ENCODE assay signal across 11 cellular contexts in genomic region chr2:85743304-85743978, GRCh38. TPM values are rescaled to one million over a fixed set of nuclear protein-coding genes. Genes with fewer than 3 reads are reported as not detected.
DNase-seq lines count a peak whose midpoint lies in the region; ATAC-seq and TF ChIP-seq lines count a peak whose summit lies in the region.
"Had no signal": no experiment of that assay in that cellular context is flagged by ENCODE, and none has a peak within 500 bp of the region (broad histone marks: within the 10 kb centered on the region; RNA-seq: fewer than 3 reads in every experiment).

No MANE protein-coding gene starts in this region.

- H3K4me3 ChIP-seq in BLaER1 treated with 17β-estradiol and CSF1 and Interleukin-3, amounts not matched to agents 10 nM and 100 nM: no peak overlapping the region
- H3K4me3 ChIP-seq in adipocyte (ENCODE audit: low read length) (peak overlapping the region; percentile 55), PC-9 (no peak overlapping the region)

- H3K9me2 ChIP-seq in PC-9 (ENCODE audit: insufficient read depth): no peaks in the 10 kb centered on the region

- CTCF ChIA-PET in PC-9 (lab: Charles Lee): no interaction called here

- H3K9me3 ChIP-seq in BLaER1 treated with 17β-estradiol and CSF1 and Interleukin-3, amounts not matched to agents 10 nM and 100 nM (replicated peaks in 1 of 11): no peaks in the 10 kb centered on the region
- H3K9me3 ChIP-seq in adipocyte (ENCODE audit: control insufficient read depth, low read length) (peaks cover 4% of the 10 kb centered on the region), PC-9 (ENCODE audit: insufficient read depth, low read depth) (no peaks in the 10 kb centered on the region)

- DNase-seq in adipocyte (ENCODE audit: low read depth) (no peak), glomerular visceral epithelial cell (ENCODE audit: extremely low spot score) (peak; percentile 83), renal cortical epithelial cell (ENCODE audit: low read depth) (peak; percentile 92), C1 segment of cervical spinal cord (lab: John Stamatoyannopoulos, UW) (no peak), PC-9 (no peak), osteocyte (ENCODE audit: extremely low spot score, unreplicated experiment) (no peak)
- DNase-seq: activated naive CD8-positive, alpha-beta T cell treated with anti-CD3 and anti-CD28 coated beads for 36 hours had no signal

- intact Hi-C loops in PC-9 (cut with micrococcal nuclease; ENCODE audit: unreplicated experiment): no loop called here

- no peaks in the 10 kb centered on the region for H3K36me3 Mint-ChIP-seq in osteocyte (ENCODE audit: unreplicated experiment)
- H3K36me3 Mint-ChIP-seq: activated naive CD8-positive, alpha-beta T cell treated with anti-CD3 and anti-CD28 coated beads for 36 hours had no signal

- H3F3A ChIP-seq in PC-9 (ENCODE audit: insufficient read depth, low read depth): 0 out of 2 replicates have a peak, but pooled peaks cover 3% of the 10 kb centered on the region

- H3K36me3 ChIP-seq in BLaER1 treated with 17β-estradiol and CSF1 and Interleukin-3, amounts not matched to agents 10 nM and 100 nM: no peaks in the 10 kb centered on the region
- H3K36me3 ChIP-seq in adipocyte (ENCODE audit: control insufficient read depth, insufficient read depth, low read length, severe bottlenecking) (no peaks in the 10 kb centered on the region), PC-9 (ENCODE audit: low read depth) (no peaks in the 10 kb centered on the region)

- no peak overlapping the region for H3K27ac ChIP-seq in BLaER1 treated with 17β-estradiol and CSF1 and Interleukin-3, amounts not matched to agents 10 nM and 100 nM
- no peak overlapping the region for H3K27ac ChIP-seq in PC-9
- H3K27ac ChIP-seq: KMS-11 had no signal

- no peak overlapping the region for H2AFZ ChIP-seq in PC-9

- H3K4me3 Mint-ChIP-seq in osteocyte (ENCODE audit: unreplicated experiment): no peak overlapping the region
- H3K4me3 Mint-ChIP-seq: activated naive CD8-positive, alpha-beta T cell treated with anti-CD3 and anti-CD28 coated beads for 36 hours had no signal

- H3K27me3 Mint-ChIP-seq in osteocyte (ENCODE audit: unreplicated experiment): peaks cover 17% of the 10 kb centered on the region

- TF ChIP-seq CTCF in PC-9 (conservative IDR thresholded peaks at IDR 0.05): no peak
- TF ChIP-seq CTCF in osteocyte (IDR thresholded peaks at IDR 0.05): no peak

- H3K4me1 Mint-ChIP-seq in osteocyte (ENCODE audit: unreplicated experiment): peaks cover 59% of the 10 kb centered on the region

- H3K9ac ChIP-seq in BLaER1 treated with 17β-estradiol and CSF1 and Interleukin-3, amounts not matched to agents 10 nM and 100 nM: no peak overlapping the region
- H3K9ac ChIP-seq in adipocyte (ENCODE audit: low read length): peak overlapping the region; percentile 80
- H3K9ac ChIP-seq: KMS-11 had no signal

- H4K20me1 ChIP-seq in BLaER1 treated with 17β-estradiol and CSF1 and Interleukin-3, amounts not matched to agents 10 nM and 100 nM: peaks cover 0 to 19% (median 4%) of the 10 kb centered on the region in 11 experiments; a peak in 8 of 22 replicates
- no peaks in the 10 kb centered on the region for H4K20me1 ChIP-seq in PC-9 (ENCODE audit: insufficient read depth)

- H3K9me3 Mint-ChIP-seq in osteocyte (ENCODE audit: unreplicated experiment): no peaks in the 10 kb centered on the region
- H3K9me3 Mint-ChIP-seq: activated naive CD8-positive, alpha-beta T cell treated with anti-CD3 and anti-CD28 coated beads for 36 hours had no signal

- POLR2A ChIA-PET in PC-9 (lab: Charles Lee; ENCODE audit: unreplicated experiment): no interaction called here

- H3K79me2 ChIP-seq in PC-9 (ENCODE audit: low read depth): no peaks in the 10 kb centered on the region

- ATAC-seq in GM21723 (IDR thresholded peaks at IDR 0.05; ENCODE audit: unreplicated experiment): no peak

- H3K4me2 ChIP-seq in BLaER1 treated with 17β-estradiol and CSF1 and Interleukin-3, amounts not matched to agents 10 nM and 100 nM: peak overlapping the region in 8 of 11 experiments; percentile 6 to 88 (median 76); a peak in 13 of 22 replicates
- H3K4me2 ChIP-seq in PC-9: no peak overlapping the region
- H3K4me2 ChIP-seq: KMS-11 had no signal

- BruUV-seq in PC-9 (replicated peaks; lab: Mats Ljungman, UMichigan): no TSS peak

- H3K27ac Mint-ChIP-seq in osteocyte (ENCODE audit: unreplicated experiment): no peak overlapping the region
- H3K27ac Mint-ChIP-seq: activated naive CD8-positive, alpha-beta T cell treated with anti-CD3 and anti-CD28 coated beads for 36 hours had no signal

- peaks cover 0 to 48% (median 3%) of the 10 kb centered on the region in 11 experiments; a peak in 11 of 22 replicates for H3K27me3 ChIP-seq in BLaER1 treated with 17β-estradiol and CSF1 and Interleukin-3, amounts not matched to agents 10 nM and 100 nM
- H3K27me3 ChIP-seq in adipocyte (replicated peaks; ENCODE audit: control insufficient read depth, insufficient read depth, low read length) (no peaks in the 10 kb centered on the region), PC-9 (ENCODE audit: insufficient read depth, low read depth) (peaks cover 21% of the 10 kb centered on the region; the same call in 1 of the 2 replicates)

- peaks cover 37 to 70% (median 67%) of the 10 kb centered on the region in 10 experiments for H3K4me1 ChIP-seq in BLaER1 treated with 17β-estradiol and CSF1 and Interleukin-3, amounts not matched to agents 10 nM and 100 nM
- peaks cover 55% of the 10 kb centered on the region for H3K4me1 ChIP-seq in adipocyte (ENCODE audit: control insufficient read depth, insufficient read depth, low read length)
- H3K4me1 ChIP-seq in PC-9 (replicated peaks; ENCODE audit: insufficient read depth): peaks cover 17% of the 10 kb centered on the region

RNA-seq across cellular contexts. Expression of gene ATOH8, which starts 10.3 kb away (rescaled TPM):
- total RNA-seq in renal cortical epithelial cell (4.3 and 12.9 TPM in 2 replicates), PC-9 (2021) (0.25 TPM in 1 of 2 replicates, not detected in the other), osteocyte (5.9 and 7.1 TPM in 2 replicates)
- total RNA-seq: activated naive CD8-positive, alpha-beta T cell treated with anti-CD3 and anti-CD28 coated beads for 36 hours had no signal

RNA-seq across cellular contexts. Expression of gene GNLY, which starts 49.3 kb away (rescaled TPM):
- total RNA-seq in renal cortical epithelial cell (not detected in 2 replicates), PC-9 (2021) (not detected in 2 replicates), osteocyte (not detected in 2 replicates)
- total RNA-seq: pulmonary artery endothelial cell had no signal

Comparison
In these comparisons a context has a peak if more than half of its experiments do, and no peak if none do; other contexts are left out.
1. DNase-seq: peak in glomerular visceral epithelial cell (single experiment) and renal cortical epithelial cell (single experiment); none in adipocyte (single experiment), C1 segment of cervical spinal cord (0 of 14), PC-9 (0 of 2) and osteocyte (single experiment).